Comparison of ENCODE assay signal across 14 cellular contexts in the genomic region with DNA sequence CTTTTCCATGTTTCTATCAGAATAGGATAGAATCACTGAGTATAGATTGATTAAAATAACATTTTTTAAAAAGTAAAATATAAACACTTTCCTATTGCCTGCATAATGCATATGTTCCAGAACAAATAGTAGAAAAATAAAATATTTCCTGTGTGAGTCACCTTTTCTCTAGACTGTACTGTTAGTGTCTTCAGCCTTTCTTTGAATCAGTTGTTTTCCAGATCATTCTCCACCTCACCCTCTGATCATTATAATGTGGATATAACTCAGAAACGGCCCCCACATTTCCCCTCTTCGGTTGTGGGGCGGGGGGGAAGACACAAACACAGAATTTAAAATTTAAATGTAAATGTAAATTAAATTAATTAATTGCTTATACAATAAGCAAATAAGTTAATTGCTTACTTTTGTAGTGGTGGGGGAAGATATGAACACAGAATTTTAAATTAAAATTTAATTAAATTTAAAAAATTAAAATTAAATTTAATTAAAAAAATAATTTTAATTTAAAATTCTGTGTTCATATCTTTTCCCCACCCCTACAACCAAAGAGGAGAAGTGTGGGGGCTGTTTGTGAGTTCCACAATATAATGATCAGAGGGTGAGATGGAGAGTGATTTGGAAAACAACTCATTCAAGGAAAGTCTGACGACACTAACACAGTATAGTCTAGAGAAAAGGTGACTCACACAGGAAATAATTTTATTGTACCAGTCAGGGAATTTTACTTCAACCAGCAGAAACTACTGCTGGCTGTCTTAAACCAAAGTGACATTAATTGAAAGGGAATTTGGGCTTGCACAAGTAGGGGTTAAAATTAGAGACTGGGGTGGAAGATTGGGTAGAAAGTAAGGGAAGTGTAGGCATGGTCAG. TPM values are rescaled to one million over a fixed set of nuclear protein-coding genes. Genes with fewer than 3 reads are reported as not detected.
A peak's percentile ranks its signal among the peaks of the same experiment; 100 is the strongest.
DNase-seq lines count a peak whose midpoint lies in the region; ATAC-seq and TF ChIP-seq lines count a peak whose summit lies in the region.
"Had no signal": no experiment of that assay in that cellular context is flagged by ENCODE, and none has a peak within 500 bp of the region (broad histone marks: within the 10 kb centered on the region; RNA-seq: fewer than 3 reads in every experiment).

No MANE protein-coding gene starts in this region.

- DNase-seq in BJ (ENCODE audit: low read depth) = peak; percentile 8
- peak; percentile 70 for DNase-seq in HT1080 (ENCODE audit: low read depth)
- DNase-seq in left colon = no peak
- no peak for DNase-seq in retina
- no peak for DNase-seq in chondrocyte (ENCODE audit: low spot score)
- DNase-seq: activated naive CD4-positive, alpha-beta T cell treated with anti-CD3 and anti-CD28 coated beads, Interleukin-2, amount 50 U/mL, for 16 hours; left ventricle myocardium superior; NCI-H1048; posterior cingulate gyrus; WERI-Rb-1 had no signal

- H3K27ac Mint-ChIP-seq in activated naive CD8-positive, alpha-beta T cell = no peak overlapping the region
- no peak overlapping the region for H3K27ac Mint-ChIP-seq in chondrocyte (ENCODE audit: unreplicated experiment)

- peak overlapping the region; percentile 42 for H3K4me3 Mint-ChIP-seq in activated naive CD8-positive, alpha-beta T cell
- no peak overlapping the region for H3K4me3 Mint-ChIP-seq in chondrocyte (ENCODE audit: unreplicated experiment)

- H3K4me3 ChIP-seq in BJ (ENCODE audit: low read depth, low read length) = no peak overlapping the region
- H3K4me3 ChIP-seq: esophagus muscularis mucosa had no signal

- H3K9me3 Mint-ChIP-seq in activated naive CD8-positive, alpha-beta T cell (ENCODE audit: low read depth) = peaks cover 2% of the 10 kb centered on the region
- peaks cover 6% of the 10 kb centered on the region for H3K9me3 Mint-ChIP-seq in chondrocyte (ENCODE audit: low read depth)

- intact Hi-C loops in left colon (cut with DNase I, micrococcal nuclease) = no loop called here

- POLR2A ChIA-PET in BJ (lab: Charles Lee) = no interaction called here

- peaks cover 20% of the 10 kb centered on the region for H3K27me3 Mint-ChIP-seq in activated naive CD8-positive, alpha-beta T cell
- H3K27me3 Mint-ChIP-seq in chondrocyte (ENCODE audit: low read depth) = no peaks in the 10 kb centered on the region

- peaks cover 2% of the 10 kb centered on the region; the same call in 1 of the 2 replicates for H3K27me3 ChIP-seq in BJ (ENCODE audit: control insufficient read depth, insufficient read depth, low read length)
- H3K27me3 ChIP-seq: esophagus muscularis mucosa had no signal

- peak; percentile 42 for ATAC-seq in left colon
- ATAC-seq in GM21367 (IDR thresholded peaks at IDR 0.05; ENCODE audit: unreplicated experiment) = no peak
- ATAC-seq in HG03565 (IDR thresholded peaks at IDR 0.05; ENCODE audit: unreplicated experiment) = no peak
- ATAC-seq: left ventricle myocardium superior had no signal

- no peaks in the 10 kb centered on the region for H3K36me3 Mint-ChIP-seq in activated naive CD8-positive, alpha-beta T cell
- H3K36me3 Mint-ChIP-seq in chondrocyte (ENCODE audit: low read depth) = no peaks in the 10 kb centered on the region

- H3K36me3 ChIP-seq in BJ (ENCODE audit: control insufficient read depth, insufficient read depth, low read length) = no peaks in the 10 kb centered on the region
- H3K36me3 ChIP-seq: esophagus muscularis mucosa, WERI-Rb-1 had no signal

- peaks cover 5% of the 10 kb centered on the region for H3K4me1 Mint-ChIP-seq in activated naive CD8-positive, alpha-beta T cell (ENCODE audit: low read depth)
- peaks cover 7% of the 10 kb centered on the region for H3K4me1 Mint-ChIP-seq in chondrocyte (ENCODE audit: low read depth)

- TF ChIP-seq CTCF in BJ (IDR thresholded peaks at IDR 0.05; ENCODE audit: insufficient read depth, low read depth, low read length) (no peak), chondrocyte (IDR thresholded peaks at IDR 0.05) (no peak)

- CTCF ChIA-PET in BJ (lab: Yijun Ruan, JAX) = interaction anchor here (0.8 kb wide), 1 partner anchor 94 kb away, joined by 4 read pairs; no protein-coding TSS in a partner anchor

RNA-seq across cellular contexts. Expression of gene PROKR2, which starts 37.1 kb away (rescaled TPM):
- not detected in 2 replicates for polyA plus RNA-seq in BJ (2011; rRNA removed)
- not detected in 2 replicates for polyA minus RNA-seq in BJ (2011; rRNA and poly(A)+ RNA removed)
- total RNA-seq in HT1080 (2014; rRNA removed; shearing (Covaris generic)) = not detected in 2 replicates
- polyA plus RNA-seq in HT1080 (2015; cell fraction: cytosol; rRNA removed) = not detected in 2 replicates
- not detected in 2 replicates for polyA plus RNA-seq in HT1080 (2015; cell fraction: nucleus; rRNA removed)
- total RNA-seq in left colon (not detected), chondrocyte (not detected in 3 replicates)
- total RNA-seq: esophagus muscularis mucosa, left ventricle myocardium superior had no signal

Comparison
In these comparisons a context has a peak if more than half of its experiments do, and no peak if none do; other contexts are left out.
1. DNase-seq: peak in BJ (single experiment) and HT1080 (single experiment); none in left colon (0 of 2), retina (single experiment) and chondrocyte (single experiment).